28 cellular contexts compared by ENCODE assay signal in the genomic region with DNA sequence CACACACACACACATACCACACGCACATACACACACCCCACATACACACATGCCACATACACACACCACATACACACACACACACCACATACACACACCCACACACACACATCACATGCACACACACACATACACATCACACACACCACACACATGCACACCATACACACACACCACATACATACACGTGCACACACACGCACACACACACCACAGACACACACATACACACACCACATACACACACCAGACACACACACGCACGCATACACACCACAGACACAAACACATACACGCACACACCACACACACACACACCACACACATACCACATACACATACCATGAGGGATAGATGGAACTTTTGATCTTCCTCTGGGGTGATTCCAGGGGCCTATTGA.
"Had no signal": no experiment of that assay in that cellular context is flagged by ENCODE, and none has a peak within 500 bp of the region (broad histone marks: within the 10 kb centered on the region; RNA-seq: fewer than 3 reads in every experiment).

No MANE protein-coding gene starts in this region.

- H3K4me1 Mint-ChIP-seq: activated B cell treated with CpG ODN at 0.5 μM for 24 hours; activated CD4-positive, alpha-beta T cell treated with anti-CD3 and anti-CD28 coated beads, Interleukin-2, amount 10 ng/mL, durations not matched to agents 24 days and 14 days; activated CD8-positive, alpha-beta memory T cell treated with anti-CD3 and anti-CD28 coated beads, Interleukin-2, amount 10 ng/mL, durations not matched to agents 7 days and 5 days; activated naive CD4-positive, alpha-beta T cell treated with anti-CD3 and anti-CD28 coated beads, Interleukin-2, amount 50 U/mL, for 24 hours; central memory CD8-positive, alpha-beta T cell had no signal

- H3K36me3 ChIP-seq: Peyer's patch, SJCRH30 had no signal

- H3K4me3 ChIP-seq: body of pancreas, Peyer's patch, SJCRH30 had no signal

- H3K9me3 Mint-ChIP-seq: activated B cell treated with CpG ODN at 0.5 μM for 24 hours; activated naive CD4-positive, alpha-beta T cell treated with anti-CD3 and anti-CD28 coated beads, Interleukin-2, amount 50 U/mL, for 24 hours; activated T-cell treated with anti-CD3 and anti-CD28 coated beads, Interleukin-2, amount 50 U/mL, for 24 hours; central memory CD8-positive, alpha-beta T cell had no signal

- H3K4me2 ChIP-seq: SK-N-SH had no signal

- H3K4me1 ChIP-seq: body of pancreas, Peyer's patch had no signal

- H3K27ac ChIP-seq: body of pancreas, Peyer's patch, SJCRH30 had no signal

- FAIRE-seq: TTC549 had no signal

- H3K27me3 ChIP-seq: body of pancreas, Peyer's patch had no signal

- H3K27ac Mint-ChIP-seq: activated B cell treated with CpG ODN at 0.5 μM for 24 hours; activated CD4-positive, alpha-beta T cell treated with anti-CD3 and anti-CD28 coated beads, Interleukin-2, amount 10 ng/mL, durations not matched to agents 24 days and 14 days; activated CD8-positive, alpha-beta memory T cell treated with anti-CD3 and anti-CD28 coated beads, Interleukin-2, amount 10 ng/mL, durations not matched to agents 7 days and 5 days; activated naive CD4-positive, alpha-beta T cell treated with anti-CD3 and anti-CD28 coated beads, Interleukin-2, amount 50 U/mL, for 24 hours; activated T-cell treated with anti-CD3 and anti-CD28 coated beads, Interleukin-2, amount 50 U/mL, for 24 hours; activated T-helper 1 cell treated with anti-CD3 and anti-CD28 coated beads, Interleukin-12 subunit alpha, Interleukin-12 subunit beta, Interleukin-2, Interleukin-4 antibody, amounts not matched to agents 30 ng/mL and 10 ng/mL and 1 ng/mL, durations not matched to agents 14 hours and 24 hours and 36 hours; T-helper 17 cell had no signal

- H3K4me3 Mint-ChIP-seq: activated B cell treated with CpG ODN at 0.5 μM for 24 hours; activated CD4-positive, alpha-beta T cell treated with anti-CD3 and anti-CD28 coated beads, Interleukin-2, amount 10 ng/mL, durations not matched to agents 24 days and 14 days; activated CD8-positive, alpha-beta memory T cell treated with anti-CD3 and anti-CD28 coated beads, Interleukin-2, amount 10 ng/mL, durations not matched to agents 7 days and 5 days; activated naive CD4-positive, alpha-beta T cell treated with anti-CD3 and anti-CD28 coated beads, Interleukin-2, amount 50 U/mL, for 24 hours; activated T-cell treated with anti-CD3 and anti-CD28 coated beads, Interleukin-2, amount 50 U/mL, for 24 hours; activated T-helper 1 cell treated with anti-CD3 and anti-CD28 coated beads, Interleukin-12 subunit alpha, Interleukin-12 subunit beta, Interleukin-2, Interleukin-4 antibody, amounts not matched to agents 30 ng/mL and 10 ng/mL and 1 ng/mL, durations not matched to agents 14 hours and 24 hours and 36 hours; central memory CD8-positive, alpha-beta T cell; T-helper 17 cell had no signal

- H3K9me3 ChIP-seq: body of pancreas, Peyer's patch, SJCRH30, SK-N-SH had no signal

- DNase-seq: activated B cell treated with CpG ODN at 0.5 μM for 24 hours; activated CD4-positive, alpha-beta T cell treated with anti-CD3 and anti-CD28 coated beads for 1 hour; activated CD4-positive, alpha-beta T cell treated with anti-CD3 and anti-CD28 coated beads, Interleukin-2, amount 10 ng/mL, durations not matched to agents 24 days and 14 days; activated CD4-positive, alpha-beta T cell treated with anti-CD3 and anti-CD28 coated beads, Interleukin-2, amount 50 U/mL, for 48 hours; activated CD8-positive, alpha-beta memory T cell treated with anti-CD3 and anti-CD28 coated beads, Interleukin-2, amount 10 ng/mL, durations not matched to agents 7 days and 5 days; activated effector memory CD4-positive, alpha-beta T cell treated with Interleukin-2 at 50 U/mL for 16 hours; activated naive CD4-positive, alpha-beta T cell; activated T-cell treated with anti-CD3 and anti-CD28 coated beads, Interleukin-2, amount 50 U/mL, for 24 hours; aorta; body of pancreas; KG1; NCI-H1105; NCI-H1436; NCI-H187; NCI-H2081; NCI-H510A treated with DMSO at 0.1 percent for 48 hours; NCI-H69; NK-92 treated with Interleukin-12 subunit alpha and Interleukin-12 subunit beta, amount 100 ng/mL, for 24 hours; Peyer's patch; Right ventricle myocardium superior; SJCRH30; SK-N-SH; T-helper 17 cell; T-helper 9 cell had no signal

- H3K36me3 Mint-ChIP-seq: activated CD8-positive, alpha-beta memory T cell treated with anti-CD3 and anti-CD28 coated beads, Interleukin-2, amount 10 ng/mL, durations not matched to agents 7 days and 5 days; activated naive CD4-positive, alpha-beta T cell treated with anti-CD3 and anti-CD28 coated beads, Interleukin-2, amount 50 U/mL, for 24 hours had no signal

- H3K9ac ChIP-seq: SK-N-SH had no signal

- ATAC-seq: body of pancreas, T-helper 17 cell had no signal
